In genomic region chr3:59079962-59080361, GRCh38 we compare ENCODE assay signal across 28 cellular contexts. TPM values are rescaled to one million over a fixed set of nuclear protein-coding genes. Genes with fewer than 3 reads are reported as not detected.
"Had no signal": no experiment of that assay in that cellular context is flagged by ENCODE, and none has a peak within 500 bp of the region (broad histone marks: within the 10 kb centered on the region; RNA-seq: fewer than 3 reads in every experiment).

No MANE protein-coding gene starts in this region.

- H3K4me3 Mint-ChIP-seq: stimulated activated effector memory CD8-positive, alpha-beta T cell treated with anti-CD3 and anti-CD28 coated beads, Interleukin-12 subunit alpha, Interleukin-12 subunit beta, amount 100 ng/mL, for 72 hours; stimulated activated memory B cell treated with anti-CD40 and anti-IgM and Interleukin-4, amounts not matched to agents 10 μg/mL and 1 μg/mL and 100 μg/mL, for 72 hours; stimulated activated naive B cell treated with anti-CD40 and anti-IgM and Interleukin-4, amounts not matched to agents 10 μg/mL and 1 μg/mL and 100 μg/mL, for 72 hours; stimulated activated naive CD8-positive, alpha-beta T cell treated with anti-CD3 and anti-CD28 coated beads, Interleukin-15, amount 100 ng/mL, for 72 hours; stimulated activated naive CD8-positive, alpha-beta T cell treated with anti-CD3 and anti-CD28 coated beads, Interleukin-15, Interleukin-2, amounts not matched to agents 100 ng/mL and 50 ng/mL, for 24 hours; type B pancreatic cell had no signal

- H3K27ac ChIP-seq: stomach, suprapubic skin, testis, thoracic aorta, thyroid gland, tibial artery, tibial nerve, transverse colon, upper lobe of left lung, upper lobe of right lung, uterus, vagina had no signal

- ATAC-seq: stimulated activated effector memory CD8-positive, alpha-beta T cell treated with anti-CD3 and anti-CD28 coated beads, Interleukin-12 subunit alpha, Interleukin-12 subunit beta, amount 100 ng/mL, for 72 hours; stimulated activated memory B cell treated with anti-CD40 and anti-IgM and Interleukin-4, amounts not matched to agents 10 μg/mL and 1 μg/mL and 100 μg/mL, for 72 hours; stimulated activated naive B cell treated with anti-CD40 and anti-IgM and Interleukin-4, amounts not matched to agents 10 μg/mL and 1 μg/mL and 100 μg/mL, for 72 hours; stimulated activated naive CD8-positive, alpha-beta T cell treated with anti-CD3 and anti-CD28 coated beads, Interleukin-15, amount 100 ng/mL, for 72 hours; stimulated activated naive CD8-positive, alpha-beta T cell treated with anti-CD3 and anti-CD28 coated beads, Interleukin-15, Interleukin-2, amounts not matched to agents 100 U/mL and 50 U/mL, for 24 hours; upper lobe of right lung had no signal

- H3K27ac Mint-ChIP-seq: stimulated activated effector memory CD8-positive, alpha-beta T cell treated with anti-CD3 and anti-CD28 coated beads, Interleukin-12 subunit alpha, Interleukin-12 subunit beta, amount 100 ng/mL, for 72 hours; stimulated activated memory B cell treated with anti-CD40 and anti-IgM and Interleukin-4, amounts not matched to agents 10 μg/mL and 1 μg/mL and 100 μg/mL, for 72 hours; stimulated activated naive B cell treated with anti-CD40 and anti-IgM and Interleukin-4, amounts not matched to agents 10 μg/mL and 1 μg/mL and 100 μg/mL, for 72 hours; stimulated activated naive CD8-positive, alpha-beta T cell treated with anti-CD3 and anti-CD28 coated beads, Interleukin-15, amount 100 ng/mL, for 72 hours; stimulated activated naive CD8-positive, alpha-beta T cell treated with anti-CD3 and anti-CD28 coated beads, Interleukin-15, Interleukin-2, amounts not matched to agents 100 ng/mL and 50 ng/mL, for 24 hours; type B pancreatic cell had no signal

- DNase-seq: stimulated activated CD4-positive, alpha-beta T cell treated with anti-CD3 and anti-CD28 coated beads, Interleukin-2, amount 100 ng/mL, for 48 hours; stimulated activated CD4-positive, alpha-beta T cell treated with anti-CD3 and anti-CD28 coated beads, Interleukin-4, amount 100 ng/mL, for 1 hour; stimulated activated CD4-positive, alpha-beta T cell treated with anti-CD3 and anti-CD28 coated beads, Interleukin-4, amount 100 ng/mL, for 24 hours; stimulated activated CD4-positive, alpha-beta T cell treated with anti-CD3 and anti-CD28 coated beads, Interleukin-4, amount 100 ng/mL, for 4 hours; stimulated activated CD8-positive, alpha-beta memory T cell treated with anti-CD3 and anti-CD28 coated beads, Interleukin-4, amount 100 ng/mL, for 48 hours; stimulated activated naive B cell treated with anti-CD40 and anti-IgM and Interleukin-4, amounts not matched to agents 10 μg/mL and 1 μg/mL and 100 μg/mL, for 72 hours; stimulated activated naive CD4-positive, alpha-beta T cell; stimulated activated naive CD4-positive, alpha-beta T cell treated with Interleukin-2 at 50 U/mL for 16 hours; stimulated activated naive CD8-positive, alpha-beta T cell treated with anti-CD3 and anti-CD28 coated beads, Interleukin-15, amount 100 ng/mL, for 72 hours; stimulated activated naive CD8-positive, alpha-beta T cell treated with anti-CD3 and anti-CD28 coated beads, Interleukin-15, Interleukin-2, amounts not matched to agents 100 U/mL and 50 U/mL, for 24 hours; stomach; substantia nigra; testis; thyroid gland; tibial artery; transverse colon; upper lobe of left lung; upper lobe of right lung; uterus had no signal

- H3K27me3 ChIP-seq: stomach, suprapubic skin, testis, thyroid gland, tibial artery, tibial nerve, upper lobe of left lung, upper lobe of right lung, uterus, vagina had no signal

- H3K9me3 Mint-ChIP-seq: stimulated activated effector memory CD8-positive, alpha-beta T cell treated with anti-CD3 and anti-CD28 coated beads, Interleukin-12 subunit alpha, Interleukin-12 subunit beta, amount 100 ng/mL, for 72 hours; stimulated activated memory B cell treated with anti-CD40 and anti-IgM and Interleukin-4, amounts not matched to agents 10 μg/mL and 1 μg/mL and 100 μg/mL, for 72 hours; stimulated activated naive B cell treated with anti-CD40 and anti-IgM and Interleukin-4, amounts not matched to agents 10 μg/mL and 1 μg/mL and 100 μg/mL, for 72 hours; stimulated activated naive CD8-positive, alpha-beta T cell treated with anti-CD3 and anti-CD28 coated beads, Interleukin-15, amount 100 ng/mL, for 72 hours; stimulated activated naive CD8-positive, alpha-beta T cell treated with anti-CD3 and anti-CD28 coated beads, Interleukin-15, Interleukin-2, amounts not matched to agents 100 ng/mL and 50 ng/mL, for 24 hours had no signal

- H3K4me3 ChIP-seq: stomach, suprapubic skin, testis, thoracic aorta, thyroid gland, tibial artery, tibial nerve, transverse colon, upper lobe of left lung, upper lobe of right lung, uterus, vagina had no signal

- H3K9me3 ChIP-seq: stomach, suprapubic skin, testis, thoracic aorta, thyroid gland, tibial artery, tibial nerve, transverse colon, upper lobe of left lung, upper lobe of right lung, uterus, vagina had no signal

- FAIRE-seq: urothelium cell line had no signal

- H3K36me3 ChIP-seq: stomach, suprapubic skin, thoracic aorta, thyroid gland, tibial artery, tibial nerve, transverse colon, upper lobe of left lung, upper lobe of right lung, uterus, vagina had no signal

- H3K36me3 Mint-ChIP-seq: stimulated activated effector memory CD8-positive, alpha-beta T cell treated with anti-CD3 and anti-CD28 coated beads, Interleukin-12 subunit alpha, Interleukin-12 subunit beta, amount 100 ng/mL, for 72 hours; stimulated activated memory B cell treated with anti-CD40 and anti-IgM and Interleukin-4, amounts not matched to agents 10 μg/mL and 1 μg/mL and 100 μg/mL, for 72 hours; stimulated activated naive B cell treated with anti-CD40 and anti-IgM and Interleukin-4, amounts not matched to agents 10 μg/mL and 1 μg/mL and 100 μg/mL, for 72 hours; type B pancreatic cell had no signal

- H3K4me1 ChIP-seq: stomach, suprapubic skin, testis, thyroid gland, tibial artery, tibial nerve, transverse colon, upper lobe of left lung, upper lobe of right lung, uterus, vagina had no signal

- H3K4me1 Mint-ChIP-seq: stimulated activated effector memory CD8-positive, alpha-beta T cell treated with anti-CD3 and anti-CD28 coated beads, Interleukin-12 subunit alpha, Interleukin-12 subunit beta, amount 100 ng/mL, for 72 hours; stimulated activated memory B cell treated with anti-CD40 and anti-IgM and Interleukin-4, amounts not matched to agents 10 μg/mL and 1 μg/mL and 100 μg/mL, for 72 hours; stimulated activated naive B cell treated with anti-CD40 and anti-IgM and Interleukin-4, amounts not matched to agents 10 μg/mL and 1 μg/mL and 100 μg/mL, for 72 hours; stimulated activated naive CD8-positive, alpha-beta T cell treated with anti-CD3 and anti-CD28 coated beads, Interleukin-15, amount 100 ng/mL, for 72 hours had no signal

RNA-seq across cellular contexts. Expression of gene CFAP20DC, which starts 30.1 kb away (rescaled TPM):
- total RNA-seq: thoracic aorta, upper lobe of right lung had no signal
